Comparison of ENCODE assay signal across 1 cellular context in genomic region chr7:102236592-102237287, GRCh38.
TF ChIP-seq lines count a peak whose summit lies in the region.

No MANE protein-coding gene starts in this region.

TF ChIP-seq in HepG2, 621 proteins besides CTCF, POLR2A, EP300 and RAD21 (continued from another document and continues in another):
- TF ChIP-seq CEBPZ (IDR thresholded peaks at IDR 0.05; ENCODE audit: low read length) (no peak), ZNF607 (CRISPR knock-in tag; IDR thresholded peaks at IDR 0.05; ENCODE audit: borderline replicate concordance) (no peak), ZSCAN25 (CRISPR knock-in tag; IDR thresholded peaks at IDR 0.05) (no peak), ZNF318 (CRISPR knock-in tag; IDR thresholded peaks at IDR 0.05) (no peak), KDM3A (CRISPR knock-in tag; IDR thresholded peaks at IDR 0.05; ENCODE audit: low read depth) (0 out of 2 replicates have a peak, but pooled peaks have one; percentile 35), KLF9 (CRISPR knock-in tag; IDR thresholded peaks at IDR 0.05; ENCODE audit: low read depth) (no peak), ZNF724P (CRISPR knock-in tag; IDR thresholded peaks at IDR 0.05; ENCODE audit: borderline replicate concordance) (no peak), ZNF367 (CRISPR knock-in tag; IDR thresholded peaks at IDR 0.05; ENCODE audit: borderline replicate concordance) (no peak), ZNF652 (CRISPR knock-in tag; IDR thresholded peaks at IDR 0.05; ENCODE audit: borderline replicate concordance, low read depth) (no peak), ZBTB14 (CRISPR knock-in tag; IDR thresholded peaks at IDR 0.05) (no peak), CCAR2 (optimal IDR thresholded peaks at IDR 0.05; ENCODE audit: low read depth, low read length) (no peak), KLF13 (CRISPR knock-in tag; IDR thresholded peaks at IDR 0.05) (no peak), PLSCR1 (CRISPR knock-in tag; IDR thresholded peaks at IDR 0.05; ENCODE audit: borderline replicate concordance) (no peak), IKZF5 (CRISPR knock-in tag; IDR thresholded peaks at IDR 0.05) (0 out of 2 replicates have a peak, but pooled peaks have one; percentile 29), ZBTB38 (CRISPR knock-in tag; IDR thresholded peaks at IDR 0.05) (no peak), ATF7 (IDR thresholded peaks at IDR 0.05) (no peak), ATF7 (CRISPR knock-in tag; IDR thresholded peaks at IDR 0.05) (no peak), SMAD3 (CRISPR knock-in tag; IDR thresholded peaks at IDR 0.05) (0 out of 2 replicates have a peak, but pooled peaks have one; percentile 57), SKI (IDR thresholded peaks at IDR 0.05; ENCODE audit: partially characterized antibody) (no peak), ZNF709 (CRISPR knock-in tag; IDR thresholded peaks at IDR 0.05) (no peak), ARNTL (CRISPR knock-in tag; IDR thresholded peaks at IDR 0.05) (no peak), ZNF143 (CRISPR knock-in tag; IDR thresholded peaks at IDR 0.05) (no peak), IRX3 (CRISPR knock-in tag; IDR thresholded peaks at IDR 0.05; ENCODE audit: borderline replicate concordance, low read depth) (no peak), MYC (CRISPR knock-in tag; IDR thresholded peaks at IDR 0.05; ENCODE audit: borderline replicate concordance) (no peak), HOMEZ (CRISPR knock-in tag; IDR thresholded peaks at IDR 0.05; ENCODE audit: low read depth) (no peak), SOX5 (CRISPR knock-in tag; IDR thresholded peaks at IDR 0.05; ENCODE audit: borderline replicate concordance) (no peak), ZNF292 (CRISPR knock-in tag; IDR thresholded peaks at IDR 0.05; ENCODE audit: borderline replicate concordance, low read depth) (no peak), ZNF770 (CRISPR knock-in tag; IDR thresholded peaks at IDR 0.05) (peak; percentile 49; the same call in 1 of the 2 replicates), YEATS2 (CRISPR knock-in tag; IDR thresholded peaks at IDR 0.05; ENCODE audit: borderline replicate concordance) (peak; percentile 20; the same call in 1 of the 2 replicates), HMG20B (CRISPR knock-in tag; conservative IDR thresholded peaks at IDR 0.05) (no peak), HNF4A (CRISPR knock-in tag; IDR thresholded peaks at IDR 0.05) (no peak), ZNF317 (CRISPR knock-in tag; IDR thresholded peaks at IDR 0.05) (no peak), ZFX (CRISPR knock-in tag; IDR thresholded peaks at IDR 0.05; ENCODE audit: low read depth) (0 out of 2 replicates have a peak, but pooled peaks have one; percentile 39), SP1 (IDR thresholded peaks at IDR 0.05) (no peak), SP1 (CRISPR knock-in tag; IDR thresholded peaks at IDR 0.05) (no peak), FOXC1 (CRISPR knock-in tag; IDR thresholded peaks at IDR 0.05; ENCODE audit: borderline replicate concordance) (no peak), ZFP41 (CRISPR knock-in tag; IDR thresholded peaks at IDR 0.05; ENCODE audit: borderline replicate concordance) (no peak), HES4 (CRISPR knock-in tag; IDR thresholded peaks at IDR 0.05; ENCODE audit: borderline replicate concordance) (no peak), ZBTB7A (CRISPR knock-in tag; IDR thresholded peaks at IDR 0.05) (no peak), MAX (IDR thresholded peaks at IDR 0.05) (peak; percentile 24; the same call in 1 of the 2 replicates), SMC3 (IDR thresholded peaks at IDR 0.05; ENCODE audit: low read length) (peak; percentile 94), BRF2 (CRISPR knock-in tag; IDR thresholded peaks at IDR 0.05) (no peak)
